In genomic region chr13:41418027-41418426, GRCh38 we compare ENCODE assay signal across 1 cellular context.
TF ChIP-seq lines count a peak whose summit lies in the region.

No MANE protein-coding gene starts in this region.

TF ChIP-seq in WTC11, 78 proteins besides CTCF, POLR2A, EP300 and RAD21 (continued from another document):
- TF ChIP-seq ZNF425 (CRISPR knock-in tag; conservative IDR thresholded peaks at IDR 0.05) (no peak), FOXP4 (CRISPR knock-in tag; IDR thresholded peaks at IDR 0.05) (no peak), CDX4 (CRISPR knock-in tag; IDR thresholded peaks at IDR 0.05; ENCODE audit: borderline replicate concordance) (no peak), GABPB1 (CRISPR knock-in tag; IDR thresholded peaks at IDR 0.05) (no peak)
